Comparison of ENCODE assay signal across 1 cellular context in genomic region chr14:57573193-57573592, GRCh38.
TF ChIP-seq lines count a peak whose summit lies in the region.

No MANE protein-coding gene starts in this region.

TF ChIP-seq in GM12878, 131 proteins besides CTCF, POLR2A, EP300 and RAD21 (continued from another document):
- TF ChIP-seq SIN3A (IDR thresholded peaks at IDR 0.05; ENCODE audit: low read depth, low read length) (no peak), ATF7 (IDR thresholded peaks at IDR 0.05; ENCODE audit: low read depth) (no peak), NR2C1 (IDR thresholded peaks at IDR 0.05) (no peak), MYC (IDR thresholded peaks at IDR 0.05; ENCODE audit: insufficient read depth, insufficient read length, insufficient replicate concordance, low read length, severe bottlenecking) (no peak), CHD1 (IDR thresholded peaks at IDR 0.05; ENCODE audit: low read depth, low read length) (no peak), YY1 (IDR thresholded peaks at IDR 0.05; ENCODE audit: low read depth, low read length) (no peak), USF1 (IDR thresholded peaks at IDR 0.05; ENCODE audit: borderline replicate concordance, extremely low read length, insufficient read depth, low read depth, low read length) (no peak), IKZF1 (conservative IDR thresholded peaks at IDR 0.05) (no peak)
- TF ChIP-seq, protein P1, sequence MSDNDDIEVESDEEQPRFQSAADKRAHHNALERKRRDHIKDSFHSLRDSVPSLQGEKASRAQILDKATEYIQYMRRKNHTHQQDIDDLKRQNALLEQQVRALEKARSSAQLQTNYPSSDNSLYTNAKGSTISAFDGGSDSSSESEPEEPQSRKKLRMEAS (IDR thresholded peaks at IDR 0.05; ENCODE audit: low read depth, low read length) = no peak
- TF ChIP-seq, protein P2, sequence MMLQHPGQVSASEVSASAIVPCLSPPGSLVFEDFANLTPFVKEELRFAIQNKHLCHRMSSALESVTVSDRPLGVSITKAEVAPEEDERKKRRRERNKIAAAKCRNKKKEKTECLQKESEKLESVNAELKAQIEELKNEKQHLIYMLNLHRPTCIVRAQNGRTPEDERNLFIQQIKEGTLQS (IDR thresholded peaks at IDR 0.05; ENCODE audit: borderline replicate concordance, extremely low read depth, low read depth, low read length) = no peak
- TF ChIP-seq, protein P3, sequence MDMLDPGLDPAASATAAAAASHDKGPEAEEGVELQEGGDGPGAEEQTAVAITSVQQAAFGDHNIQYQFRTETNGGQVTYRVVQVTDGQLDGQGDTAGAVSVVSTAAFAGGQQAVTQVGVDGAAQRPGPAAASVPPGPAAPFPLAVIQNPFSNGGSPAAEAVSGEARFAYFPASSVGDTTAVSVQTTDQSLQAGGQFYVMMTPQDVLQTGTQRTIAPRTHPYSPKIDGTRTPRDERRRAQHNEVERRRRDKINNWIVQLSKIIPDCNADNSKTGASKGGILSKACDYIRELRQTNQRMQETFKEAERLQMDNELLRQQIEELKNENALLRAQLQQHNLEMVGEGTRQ (IDR thresholded peaks at IDR 0.05; ENCODE audit: borderline replicate concordance, low read depth, low read length) = no peak
